11 cellular contexts compared by ENCODE assay signal in genomic region chr7:29488977-29489376, GRCh38.
DNase-seq lines count a peak whose midpoint lies in the region; ATAC-seq and TF ChIP-seq lines count a peak whose summit lies in the region.
"Had no signal": no experiment of that assay in that cellular context is flagged by ENCODE, and none has a peak within 500 bp of the region (broad histone marks: within the 10 kb centered on the region; RNA-seq: fewer than 3 reads in every experiment).

No MANE protein-coding gene starts in this region.

- no peak overlapping the region for H2AFZ ChIP-seq in trophoblast cell (ENCODE audit: insufficient read depth, low read length, poor library complexity)

- H3K27me3 ChIP-seq in BJ (ENCODE audit: control insufficient read depth, insufficient read depth, low read length): no peaks in the 10 kb centered on the region
- H3K27me3 ChIP-seq in adipocyte (replicated peaks; ENCODE audit: control insufficient read depth, insufficient read depth, low read length): no peaks in the 10 kb centered on the region
- no peaks in the 10 kb centered on the region for H3K27me3 ChIP-seq in trophoblast cell (ENCODE audit: insufficient read depth, low read length)

- H3K9ac ChIP-seq in adipocyte (ENCODE audit: low read length) (peak overlapping the region; percentile 76), trophoblast cell (ENCODE audit: low read length) (no peak overlapping the region)

- no peak overlapping the region for H3K18ac ChIP-seq in trophoblast cell (ENCODE audit: low read length)

- ATAC-seq in HG03196 (IDR thresholded peaks at IDR 0.05; ENCODE audit: unreplicated experiment): no peak

- peak overlapping the region; percentile 95 for H3K27ac ChIP-seq in trophoblast cell (ENCODE audit: low read depth, low read length)

- H2BK5ac ChIP-seq in trophoblast cell (ENCODE audit: low read depth, low read length, poor library complexity): no peak overlapping the region

- H3K4me2 ChIP-seq in trophoblast cell (ENCODE audit: low read length): no peak overlapping the region

- H4K8ac ChIP-seq in trophoblast cell (ENCODE audit: low read depth, low read length): no peak overlapping the region

- H2AK5ac ChIP-seq in trophoblast cell (ENCODE audit: low read length): no peak overlapping the region

- H3K4ac ChIP-seq in trophoblast cell (ENCODE audit: low read depth, low read length): no peak overlapping the region

- no peaks in the 10 kb centered on the region for H3K9me3 ChIP-seq in adipocyte (ENCODE audit: control insufficient read depth, low read length)
- H3K9me3 ChIP-seq in trophoblast cell (ENCODE audit: insufficient read depth, low read depth, low read length): no peaks in the 10 kb centered on the region

- no peak overlapping the region for H3K14ac ChIP-seq in trophoblast cell (ENCODE audit: low read length)

- no peaks in the 10 kb centered on the region for H3K79me2 ChIP-seq in trophoblast cell (ENCODE audit: control insufficient read depth, insufficient read depth, low read length, poor library complexity)

- H4K91ac ChIP-seq in trophoblast cell (ENCODE audit: low read depth, low read length): no peak overlapping the region

- WGBS in trophoblast cell (ENCODE audit: extremely low coverage, insufficient coverage, insufficient read length): no CpG with 5 or more reads among the region's 2 CpGs

- H3K23ac ChIP-seq in trophoblast cell (ENCODE audit: low read length): no peak overlapping the region

- H3K36me3 ChIP-seq in BJ (ENCODE audit: control insufficient read depth, insufficient read depth, low read length) (no peaks in the 10 kb centered on the region), adipocyte (ENCODE audit: control insufficient read depth, insufficient read depth, low read length, severe bottlenecking) (no peaks in the 10 kb centered on the region), trophoblast cell (ENCODE audit: control insufficient read depth in 1 of 2, insufficient read depth in 2 of 2, low read length in 2 of 2) (peaks cover 0 to 2% of the 10 kb centered on the region in 2 experiments)

- DNase-seq in BJ (ENCODE audit: low read depth) (peak; percentile 91), adipocyte (ENCODE audit: low read depth) (peak; percentile 72), globus pallidus (ENCODE audit: low spot score) (peak; percentile 54), trophoblast cell (peak; percentile 61 to 95), ureter (ENCODE audit: low spot score) (no peak), nucleus accumbens (lab: John Stamatoyannopoulos, UW) (no peak)
- no peak for DNase-seq in stimulated activated CD4-positive, alpha-beta T cell treated with anti-CD3 and anti-CD28 coated beads, Interleukin-4, amount 100 ng/mL, for 1 hour
- DNase-seq: activated CD4-positive, CD25-positive, alpha-beta regulatory T cell; activated effector memory CD4-positive, alpha-beta T cell treated with Interleukin-2 at 50 U/mL for 16 hours; stimulated activated CD4-positive, alpha-beta T cell treated with anti-CD3 and anti-CD28 coated beads, Interleukin-4, amount 100 ng/mL, for 4 hours had no signal

- H3K4me3 ChIP-seq in BJ (ENCODE audit: low read depth, low read length): no peak overlapping the region
- H3K4me3 ChIP-seq in adipocyte (ENCODE audit: low read length): peak overlapping the region; percentile 54
- H3K4me3 ChIP-seq in trophoblast cell (ENCODE audit: low read depth, low read length): no peak overlapping the region

- H3K4me1 ChIP-seq in adipocyte (ENCODE audit: control insufficient read depth, insufficient read depth, low read length) (peaks cover 34% of the 10 kb centered on the region), trophoblast cell (ENCODE audit: control insufficient read depth in 1 of 2, insufficient read depth in 2 of 2, low read length in 2 of 2) (peaks cover 21 to 34% of the 10 kb centered on the region in 2 experiments)

- H2BK12ac ChIP-seq in trophoblast cell (ENCODE audit: low read length): no peak overlapping the region

- CTCF ChIA-PET in BJ (lab: Yijun Ruan, JAX): interaction anchor here (1.6 kb wide), 1 partner anchor 11 kb away, joined by 3 read pairs; no protein-coding TSS in a partner anchor

- H2BK120ac ChIP-seq in trophoblast cell (ENCODE audit: insufficient read depth, low read length, poor library complexity): no peak overlapping the region

- no peak for TF ChIP-seq CTCF in BJ (IDR thresholded peaks at IDR 0.05; ENCODE audit: insufficient read depth, low read depth, low read length)

- H3K79me1 ChIP-seq in trophoblast cell (ENCODE audit: low read length): peaks cover 18% of the 10 kb centered on the region

- no peak overlapping the region for H4K12ac ChIP-seq in trophoblast cell (ENCODE audit: low read depth, low read length)

- POLR2A ChIA-PET in BJ (lab: Charles Lee): no interaction called here

Comparison
In these comparisons a context has a peak if more than half of its experiments do, and no peak if none do; other contexts are left out.
1. DNase-seq: peak in BJ (single experiment), adipocyte (single experiment), globus pallidus (single experiment) and trophoblast cell (2 of 2); none in ureter (single experiment), nucleus accumbens (0 of 56) and stimulated activated CD4-positive, alpha-beta T cell treated with anti-CD3 and anti-CD28 coated beads, Interleukin-4, amount 100 ng/mL, for 1 hour (single experiment).